Comparison of ENCODE assay signal across 8 cellular contexts in the genomic region with DNA sequence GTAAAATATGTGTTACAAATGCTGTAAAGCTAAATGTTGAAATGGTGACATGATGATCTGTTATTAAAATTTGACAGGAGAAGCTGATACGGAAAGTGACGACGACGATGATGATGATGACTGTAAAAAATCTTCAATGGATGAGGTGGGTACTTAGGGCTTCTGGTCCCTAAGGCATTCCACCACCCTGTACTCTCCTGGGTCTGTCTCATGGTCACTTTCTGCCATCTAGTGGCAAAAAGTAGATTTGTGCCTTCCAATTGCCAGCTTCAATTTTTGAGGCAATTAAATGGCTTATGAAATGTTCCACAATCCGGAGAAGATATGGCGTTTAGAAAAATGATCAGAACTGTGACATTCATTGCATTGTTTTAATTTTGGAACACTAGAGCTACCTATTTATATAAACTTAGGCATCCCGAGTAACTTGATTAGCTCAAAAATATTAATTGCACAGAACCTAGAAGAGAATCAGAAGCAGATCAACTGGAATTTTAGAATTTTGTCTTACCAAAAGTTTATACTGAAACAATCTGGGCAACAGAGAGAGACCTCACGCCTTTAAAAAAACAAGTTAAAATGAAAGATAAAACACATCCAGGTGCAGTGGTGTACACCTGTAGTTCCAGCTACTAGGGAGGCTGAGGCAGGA.
DNase-seq lines count a peak whose midpoint lies in the region; ATAC-seq, FAIRE-seq and TF ChIP-seq lines count a peak whose summit lies in the region.

No MANE protein-coding gene starts in this region.

- under 1% methylated on average over 8 of the region's 8 CpGs for WGBS in A549 (ENCODE audit: missing lambda C conversion rate)

- H3K27ac ChIP-seq in A549 = no peak overlapping the region

- POLR2A ChIA-PET in A549 (lab: Yijun Ruan, JAX) = interaction anchor here (1.4 kb wide), 1 partner anchor 679 kb away, joined by 3 read pairs; no protein-coding TSS in a partner anchor

- CTCF ChIA-PET in A549 (lab: Yijun Ruan, JAX) = interaction anchor here (0.6 to 7.7 kb wide), 109 partner anchors 9 to 1963 kb away, joined by 3 to 188 read pairs (median 4); a partner anchor contains a TSS

- H3K4me1 ChIP-seq in A549 = no peaks in the 10 kb centered on the region

- TF ChIP-seq CTCF in A549 (IDR thresholded peaks at IDR 0.05) = peak; percentile 97

- DNase-seq in A549 (ENCODE audit: low read depth in 1 of 2, low spot score in 1 of 2) (peak; percentile 37 to 80), GM04503 (ENCODE audit: low read depth) (peak; percentile 25), NCI-H128 (lab: John Stamatoyannopoulos, UW; ENCODE audit: unreplicated experiment) (peak; percentile 47), epidermal melanocyte (ENCODE audit: insufficient read length, low spot score) (peak; percentile 34), middle frontal gyrus (ENCODE audit: extremely low spot score, low spot score) (peak; percentile 71)

- H3K4me3 ChIP-seq in A549 = no peak overlapping the region

- TF ChIP-seq EP300 in A549 (IDR thresholded peaks at IDR 0.05) = no peak

- no peak overlapping the region for H3K4me2 ChIP-seq in A549

- ATAC-seq in A549 (peak; percentile 91 to 97), HG02642 (IDR thresholded peaks at IDR 0.05; ENCODE audit: poor library complexity, unreplicated experiment) (peak; percentile 79), SK-N-SH treated with all-trans-retinoic acid at 6 μM for 48 hours (peak; percentile 91), GM21447 (IDR thresholded peaks at IDR 0.05; ENCODE audit: unreplicated experiment) (no peak)

- no peak for TF ChIP-seq POLR2A in A549 (IDR thresholded peaks at IDR 0.05; ENCODE audit: low read length)

- TF ChIP-seq RAD21 in A549 (conservative IDR thresholded peaks at IDR 0.05 in 1 of 2, IDR thresholded peaks at IDR 0.05 in 1 of 2) = peak; percentile 95 to 97

- FAIRE-seq in A549 (lab: Jason Lieb, UNC) = peak; percentile 99

- H3K9me3 ChIP-seq in A549 = no peaks in the 10 kb centered on the region

TF ChIP-seq in A549, 52 proteins besides CTCF, POLR2A, EP300 and RAD21:
- TF ChIP-seq MAFK (IDR thresholded peaks at IDR 0.05; ENCODE audit: partially characterized antibody) = no peak
- peak; percentile 77 for TF ChIP-seq SMC3 (IDR thresholded peaks at IDR 0.05)

TF ChIP-seq in SK-N-SH treated with all-trans-retinoic acid at 6 μM for 48 hours, 23 proteins besides CTCF, POLR2A, EP300 and RAD21:
- TF ChIP-seq PPARA (CRISPR knock-in tag; IDR thresholded peaks at IDR 0.05; ENCODE audit: borderline replicate concordance) = no peak
- TF ChIP-seq, protein P1, sequence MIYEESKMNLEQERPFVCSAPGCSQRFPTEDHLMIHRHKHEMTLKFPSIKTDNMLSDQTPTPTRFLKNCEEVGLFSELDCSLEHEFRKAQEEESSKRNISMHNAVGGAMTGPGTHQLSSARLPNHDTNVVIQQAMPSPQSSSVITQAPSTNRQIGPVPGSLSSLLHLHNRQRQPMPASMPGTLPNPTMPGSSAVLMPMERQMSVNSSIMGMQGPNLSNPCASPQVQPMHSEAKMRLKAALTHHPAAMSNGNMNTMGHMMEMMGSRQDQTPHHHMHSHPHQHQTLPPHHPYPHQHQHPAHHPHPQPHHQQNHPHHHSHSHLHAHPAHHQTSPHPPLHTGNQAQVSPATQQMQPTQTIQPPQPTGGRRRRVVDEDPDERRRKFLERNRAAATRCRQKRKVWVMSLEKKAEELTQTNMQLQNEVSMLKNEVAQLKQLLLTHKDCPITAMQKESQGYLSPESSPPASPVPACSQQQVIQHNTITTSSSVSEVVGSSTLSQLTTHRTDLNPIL (CRISPR knock-in tag; IDR thresholded peaks at IDR 0.05; ENCODE audit: low read depth) = no peak
- TF ChIP-seq RARB (CRISPR knock-in tag; IDR thresholded peaks at IDR 0.05) = no peak
- TF ChIP-seq ZFP3 (CRISPR knock-in tag; IDR thresholded peaks at IDR 0.05) = no peak
- no peak for TF ChIP-seq GLIS3 (CRISPR knock-in tag; IDR thresholded peaks at IDR 0.05)
- TF ChIP-seq ISL1 (CRISPR knock-in tag; IDR thresholded peaks at IDR 0.05) = no peak
- no peak for TF ChIP-seq TCF4 (CRISPR knock-in tag; IDR thresholded peaks at IDR 0.05; ENCODE audit: borderline replicate concordance)
- no peak for TF ChIP-seq ARNTL (CRISPR knock-in tag; IDR thresholded peaks at IDR 0.05; ENCODE audit: borderline replicate concordance, low read depth)
- TF ChIP-seq ESRRG (CRISPR knock-in tag; IDR thresholded peaks at IDR 0.05) = no peak
